In genomic region chr9:8871396-8871795, GRCh38 we compare ENCODE assay signal across 21 cellular contexts.
"Had no signal": no experiment of that assay in that cellular context is flagged by ENCODE, and none has a peak within 500 bp of the region (broad histone marks: within the 10 kb centered on the region; RNA-seq: fewer than 3 reads in every experiment).

No MANE protein-coding gene starts in this region.

- H3K9me3 ChIP-seq: adrenal gland, breast epithelium, mucosa of descending colon, thyroid gland had no signal

- H3K4me1 Mint-ChIP-seq: activated B cell treated with CpG ODN at 0.5 μM for 24 hours; activated CD4-positive, alpha-beta T cell treated with anti-CD3 and anti-CD28 coated beads for 36 hours had no signal

- H3K27ac Mint-ChIP-seq: activated B cell treated with CpG ODN at 0.5 μM for 24 hours; activated CD4-positive, alpha-beta T cell treated with anti-CD3 and anti-CD28 coated beads for 36 hours; activated naive CD8-positive, alpha-beta T cell; activated T-helper 2 cell treated with anti-CD3 and anti-CD28 coated beads, Interferon-gamma antibody, Interleukin-2, Interleukin-4, amounts not matched to agents 10 μg/mL and 5 μg/mL and 100 μg/mL, durations not matched to agents 14 hours and 24 hours and 36 hours; T-helper 1 cell treated with Interleukin-12 subunit alpha and Interleukin-12 subunit beta and Interleukin-4 antibody, amounts not matched to agents 30 μg/mL and 1 μg/mL, for 36 hours had no signal

- H3K4me1 ChIP-seq: adrenal gland, breast epithelium, thyroid gland had no signal

- H3K36me3 ChIP-seq: adrenal gland, breast epithelium, thyroid gland had no signal

- H3K27me3 ChIP-seq: breast epithelium, thyroid gland had no signal

- H3K9me3 Mint-ChIP-seq: activated B cell treated with CpG ODN at 0.5 μM for 24 hours; activated T-cell treated with anti-CD3 and anti-CD28 coated beads, Interleukin-2, amount 50 U/mL, for 4 hours; activated T-helper 2 cell treated with anti-CD3 and anti-CD28 coated beads, Interferon-gamma antibody, Interleukin-2, Interleukin-4, amounts not matched to agents 10 μg/mL and 5 μg/mL and 100 μg/mL, durations not matched to agents 14 hours and 24 hours and 36 hours; nephron progenitor cell; T-helper 1 cell treated with Interleukin-12 subunit alpha and Interleukin-12 subunit beta and Interleukin-4 antibody, amounts not matched to agents 30 μg/mL and 1 μg/mL, for 36 hours had no signal

- H3K4me3 ChIP-seq: adrenal gland, breast epithelium, mucosa of descending colon, thyroid gland had no signal

- H3K27ac ChIP-seq: adrenal gland, breast epithelium, thyroid gland had no signal

- H3K4me3 Mint-ChIP-seq: activated B cell treated with CpG ODN at 0.5 μM for 24 hours; activated CD4-positive, alpha-beta T cell treated with anti-CD3 and anti-CD28 coated beads for 36 hours; activated naive CD8-positive, alpha-beta T cell; activated T-cell treated with anti-CD3 and anti-CD28 coated beads, Interleukin-2, amount 50 U/mL, for 4 hours; nephron progenitor cell; T-helper 1 cell treated with Interleukin-12 subunit alpha and Interleukin-12 subunit beta and Interleukin-4 antibody, amounts not matched to agents 30 μg/mL and 1 μg/mL, for 36 hours had no signal

- ATAC-seq: activated CD4-positive, alpha-beta T cell treated with anti-CD3 and anti-CD28 coated beads for 36 hours; activated T-cell treated with anti-CD3 and anti-CD28 coated beads, Interleukin-2, amount 50 U/mL, for 4 hours had no signal

- H3K27me3 Mint-ChIP-seq: activated B cell treated with CpG ODN at 0.5 μM for 24 hours; activated CD4-positive, alpha-beta T cell treated with anti-CD3 and anti-CD28 coated beads for 36 hours had no signal

- H3K36me3 Mint-ChIP-seq: activated naive CD8-positive, alpha-beta T cell had no signal

- DNase-seq: activated B cell treated with CpG ODN at 0.5 μM for 24 hours; activated CD4-positive, alpha-beta T cell treated with anti-CD3 and anti-CD28 coated beads for 36 hours; activated CD4-positive, alpha-beta T cell treated with anti-CD3 and anti-CD28 coated beads, Interleukin-2, amount 50 U/mL, for 4 hours; activated CD8-positive, alpha-beta memory T cell treated with anti-CD3 and anti-CD28 coated beads, Interleukin-2, amount 50 U/mL, for 48 hours; activated naive CD4-positive, alpha-beta T cell; activated T-cell treated with anti-CD3 and anti-CD28 coated beads, Interleukin-2, amount 50 U/mL, for 4 hours; adrenal gland; cerebellar nuclear complex; effector CD4-positive, alpha-beta T cell; erythroblast; foreskin fibroblast; mammary epithelial cell; nephron progenitor cell; posterior cingulate gyrus; stimulated activated CD4-positive, alpha-beta T cell treated with anti-CD3 and anti-CD28 coated beads, Interleukin-4, amount 100 ng/mL, for 1 hour; thyroid gland had no signal
